11 cellular contexts compared by ENCODE assay signal in the genomic region with DNA sequence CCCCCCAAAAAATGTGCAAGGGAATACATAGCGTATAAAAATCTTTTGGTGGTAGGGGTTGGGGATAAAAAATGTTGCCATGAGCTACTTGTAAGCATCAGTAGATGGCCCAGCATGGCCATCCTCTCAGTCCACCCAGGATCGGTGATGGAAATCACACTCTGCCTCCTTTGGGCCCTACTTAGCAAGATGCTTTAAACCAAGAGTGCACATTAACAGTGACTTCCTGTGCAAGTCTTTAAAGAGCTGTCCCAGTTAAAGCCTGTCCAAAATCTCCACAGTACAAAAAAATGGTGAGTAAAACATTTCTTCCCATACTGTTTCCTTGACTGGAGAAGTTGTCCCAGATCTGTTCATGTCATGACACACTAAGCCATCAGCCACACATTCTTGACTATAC. TPM values are rescaled to one million over a fixed set of nuclear protein-coding genes. Genes with fewer than 3 reads are reported as not detected.
DNase-seq lines count a peak whose midpoint lies in the region; ATAC-seq and TF ChIP-seq lines count a peak whose summit lies in the region.
"Had no signal": no experiment of that assay in that cellular context is flagged by ENCODE, and none has a peak within 500 bp of the region (broad histone marks: within the 10 kb centered on the region; RNA-seq: fewer than 3 reads in every experiment).

No MANE protein-coding gene starts in this region.

- no peaks in the 10 kb centered on the region for H4K20me1 ChIP-seq in OCI-LY3 (ENCODE audit: insufficient read depth, low read length)

- TF ChIP-seq CTCF in CD14-positive monocyte (IDR thresholded peaks at IDR 0.05) (no peak), OCI-LY3 (IDR thresholded peaks at IDR 0.05; ENCODE audit: low read depth, low read length) (no peak)

- H3K27ac ChIP-seq in OCI-LY3 (ENCODE audit: low read length) (peak overlapping the region; percentile 67), substantia nigra (ENCODE audit: low read depth, low read length, poor library complexity, severe bottlenecking) (no peak overlapping the region)
- peak overlapping the region; percentile 79 for H3K27ac ChIP-seq in effector memory CD4-positive, alpha-beta T cell (ENCODE audit: insufficient read depth, low read length, poor library complexity, severe bottlenecking)
- H3K27ac ChIP-seq: C4-2B had no signal

- H3K27me3 Mint-ChIP-seq in CD14-positive monocyte (ENCODE audit: low read depth in 3 of 3): peaks cover 0 to 3% (median 0%) of the 10 kb centered on the region in 3 donors

- H3K36me3 Mint-ChIP-seq in CD14-positive monocyte: peaks cover 11 to 19% of the 10 kb centered on the region in 2 donors

- H3K4me1 Mint-ChIP-seq in CD14-positive monocyte: peaks cover 75% of the 10 kb centered on the region

- H3K9me3 ChIP-seq in OCI-LY3 (ENCODE audit: insufficient read depth, low read length): no peaks in the 10 kb centered on the region
- H3K9me3 ChIP-seq in effector memory CD4-positive, alpha-beta T cell (ENCODE audit: control insufficient read depth, low read length): no peaks in the 10 kb centered on the region

- no peak overlapping the region for H3K4me3 ChIP-seq in OCI-LY3 (ENCODE audit: low read length)
- peak overlapping the region; percentile 22 for H3K4me3 ChIP-seq in effector memory CD4-positive, alpha-beta T cell (ENCODE audit: insufficient read depth, low read depth, low read length, poor library complexity, severe bottlenecking)

- peaks cover 53% of the 10 kb centered on the region for H3K4me1 ChIP-seq in OCI-LY3 (ENCODE audit: low read length)
- peaks cover 43% of the 10 kb centered on the region for H3K4me1 ChIP-seq in effector memory CD4-positive, alpha-beta T cell (ENCODE audit: control insufficient read depth, insufficient read depth, low read length, poor library complexity, severe bottlenecking)

- no peak overlapping the region for H3K9ac ChIP-seq in OCI-LY3 (ENCODE audit: low read length)

- ATAC-seq in GM19395 (IDR thresholded peaks at IDR 0.05; ENCODE audit: unreplicated experiment): peak; percentile 35
- no peak for ATAC-seq in HG03469 (IDR thresholded peaks at IDR 0.05; ENCODE audit: unreplicated experiment)
- ATAC-seq: left colon had no signal

- DNase-seq in CD14-positive monocyte (ENCODE audit: low spot score) (no peak), substantia nigra (lab: John Stamatoyannopoulos, UW) (no peak), NCI-H1092 treated with DMSO at 0.1 percent for 48 hours (lab: John Stamatoyannopoulos, UW) (no peak)
- no peak for DNase-seq in effector memory CD4-positive, alpha-beta T cell
- no peak for DNase-seq in effector CD8-positive, alpha-beta T cell (lab: John Stamatoyannopoulos, UW)
- DNase-seq: left colon, NCI-H1694 had no signal

- peak overlapping the region; percentile 82 for H3K4me2 ChIP-seq in OCI-LY3 (ENCODE audit: low read length)

- H3K9me3 Mint-ChIP-seq in CD14-positive monocyte: peaks cover 0 to 2% (median 0%) of the 10 kb centered on the region in 7 donors

- H3K36me3 ChIP-seq in OCI-LY3 (replicated peaks; ENCODE audit: low read depth, low read length): peaks cover 14% of the 10 kb centered on the region
- H3K36me3 ChIP-seq in effector memory CD4-positive, alpha-beta T cell (ENCODE audit: control insufficient read depth, insufficient read depth, low read length): no peaks in the 10 kb centered on the region

- intact Hi-C loops in CD14-positive monocyte (cut with micrococcal nuclease): loop anchor here in 1 of 2 donors (5.0 kb wide), 1 partner anchor 35 kb away; no protein-coding TSS in a partner anchor

- H3K27ac Mint-ChIP-seq in CD14-positive monocyte: peak overlapping the region; percentile 74 to 93 (median 84)

- no peaks in the 10 kb centered on the region for H3K27me3 ChIP-seq in OCI-LY3 (ENCODE audit: low read depth, low read length)
- no peaks in the 10 kb centered on the region for H3K27me3 ChIP-seq in effector memory CD4-positive, alpha-beta T cell (replicated peaks; ENCODE audit: control insufficient read depth, insufficient read depth, low read length, poor library complexity, severe bottlenecking)

- H2AFZ ChIP-seq in OCI-LY3 (ENCODE audit: low read depth, low read length): no peak overlapping the region

- H3K4me3 Mint-ChIP-seq in CD14-positive monocyte: no peak overlapping the region

- peaks cover 55% of the 10 kb centered on the region for H3K79me2 ChIP-seq in OCI-LY3 (ENCODE audit: low read length)

RNA-seq across cellular contexts. Expression of gene ANKRD44, which starts 18.0 kb away (rescaled TPM):
- 10 to 100 TPM; 64.9 to 91.9 TPM for polyA plus RNA-seq in CD14-positive monocyte
